In genomic region chr13:41520699-41521630, GRCh38 we compare ENCODE assay signal across 24 cellular contexts.
DNase-seq lines count a peak whose midpoint lies in the region; ATAC-seq and TF ChIP-seq lines count a peak whose summit lies in the region.
"Had no signal": no experiment of that assay in that cellular context is flagged by ENCODE, and none has a peak within 500 bp of the region (broad histone marks: within the 10 kb centered on the region; RNA-seq: fewer than 3 reads in every experiment).

No MANE protein-coding gene starts in this region.

- DNase-seq in activated CD8-positive, alpha-beta memory T cell treated with anti-CD3 and anti-CD28 coated beads, Interleukin-2, amount 10 ng/mL, durations not matched to agents 7 days and 5 days: peak; percentile 22
- no peak for DNase-seq in activated CD8-positive, alpha-beta memory T cell treated with anti-CD3 and anti-CD28 coated beads, Interleukin-2, amount 50 U/mL, for 4 hours
- peak; percentile 27 for DNase-seq in NB4 (ENCODE audit: low read depth)
- no peak for DNase-seq in central memory CD8-positive, alpha-beta T cell (ENCODE audit: low spot score in 2 of 2)
- no peak for DNase-seq in GF-D8 (lab: John Stamatoyannopoulos, UW)
- DNase-seq in ecto neural progenitor cell (ENCODE audit: low spot score): no peak
- DNase-seq: activated CD8-positive, alpha-beta memory T cell treated with anti-CD3 and anti-CD28 coated beads, Interleukin-2, amount 50 U/mL, for 48 hours; BE2C; cerebellar nuclear complex; COR-L47; heart right ventricle; mammary epithelial cell; MG63; NCI-H1436; NCI-H2171 treated with DMSO at 0.1 percent for 48 hours; T-helper 17 cell; WERI-Rb-1 had no signal

- H3K27ac Mint-ChIP-seq in activated CD8-positive, alpha-beta memory T cell treated with anti-CD3 and anti-CD28 coated beads, Interleukin-2, amount 10 ng/mL, durations not matched to agents 7 days and 5 days: no peak overlapping the region
- H3K27ac Mint-ChIP-seq in central memory CD8-positive, alpha-beta T cell (ENCODE audit: low read depth): peak overlapping the region; percentile 16
- H3K27ac Mint-ChIP-seq in stimulated activated memory B cell treated with anti-CD40 and anti-IgM and Interleukin-4, amounts not matched to agents 10 μg/mL and 1 μg/mL and 100 μg/mL, for 72 hours: peak overlapping the region; percentile 19
- H3K27ac Mint-ChIP-seq: activated naive CD8-positive, alpha-beta T cell; T-helper 17 cell had no signal

- CTCF ChIA-PET in activated CD8-positive, alpha-beta memory T cell treated with anti-CD3 and anti-CD28 coated beads, Interleukin-2, amount 10 ng/mL, durations not matched to agents 7 days and 5 days (lab: Charles Lee): no interaction called here

- H3K27me3 Mint-ChIP-seq in activated CD8-positive, alpha-beta memory T cell treated with anti-CD3 and anti-CD28 coated beads, Interleukin-2, amount 10 ng/mL, durations not matched to agents 7 days and 5 days: no peaks in the 10 kb centered on the region
- H3K27me3 Mint-ChIP-seq in central memory CD8-positive, alpha-beta T cell: no peaks in the 10 kb centered on the region
- no peaks in the 10 kb centered on the region for H3K27me3 Mint-ChIP-seq in stimulated activated memory B cell treated with anti-CD40 and anti-IgM and Interleukin-4, amounts not matched to agents 10 μg/mL and 1 μg/mL and 100 μg/mL, for 72 hours
- H3K27me3 Mint-ChIP-seq: activated naive CD8-positive, alpha-beta T cell; T-helper 17 cell had no signal

- no peak overlapping the region for H3K4me3 Mint-ChIP-seq in activated CD8-positive, alpha-beta memory T cell treated with anti-CD3 and anti-CD28 coated beads, Interleukin-2, amount 10 ng/mL, durations not matched to agents 7 days and 5 days
- no peak overlapping the region for H3K4me3 Mint-ChIP-seq in central memory CD8-positive, alpha-beta T cell
- no peak overlapping the region for H3K4me3 Mint-ChIP-seq in stimulated activated memory B cell treated with anti-CD40 and anti-IgM and Interleukin-4, amounts not matched to agents 10 μg/mL and 1 μg/mL and 100 μg/mL, for 72 hours
- H3K4me3 Mint-ChIP-seq: activated naive CD8-positive, alpha-beta T cell; IgD-negative memory B cell; T-helper 17 cell had no signal

- no peak for TF ChIP-seq CTCF in NB4 (IDR thresholded peaks at IDR 0.05; ENCODE audit: low read depth, low read length)

- H3K36me3 Mint-ChIP-seq in activated CD8-positive, alpha-beta memory T cell treated with anti-CD3 and anti-CD28 coated beads, Interleukin-2, amount 10 ng/mL, durations not matched to agents 7 days and 5 days: no peaks in the 10 kb centered on the region
- H3K36me3 Mint-ChIP-seq in central memory CD8-positive, alpha-beta T cell (ENCODE audit: insufficient read depth): no peaks in the 10 kb centered on the region
- H3K36me3 Mint-ChIP-seq in stimulated activated memory B cell treated with anti-CD40 and anti-IgM and Interleukin-4, amounts not matched to agents 10 μg/mL and 1 μg/mL and 100 μg/mL, for 72 hours: no peaks in the 10 kb centered on the region
- H3K36me3 Mint-ChIP-seq: activated naive CD8-positive, alpha-beta T cell; IgD-negative memory B cell had no signal

- H3K4me1 Mint-ChIP-seq in activated CD8-positive, alpha-beta memory T cell treated with anti-CD3 and anti-CD28 coated beads, Interleukin-2, amount 10 ng/mL, durations not matched to agents 7 days and 5 days: no peaks in the 10 kb centered on the region
- H3K4me1 Mint-ChIP-seq in central memory CD8-positive, alpha-beta T cell: no peaks in the 10 kb centered on the region
- H3K4me1 Mint-ChIP-seq in stimulated activated memory B cell treated with anti-CD40 and anti-IgM and Interleukin-4, amounts not matched to agents 10 μg/mL and 1 μg/mL and 100 μg/mL, for 72 hours: no peaks in the 10 kb centered on the region
- H3K4me1 Mint-ChIP-seq: T-helper 17 cell had no signal

- no peak for TF ChIP-seq POLR2A in NB4 (IDR thresholded peaks at IDR 0.05; ENCODE audit: extremely low read depth, insufficient read length)

- no peak for ATAC-seq in activated CD8-positive, alpha-beta memory T cell treated with anti-CD3 and anti-CD28 coated beads, Interleukin-2, amount 10 ng/mL, durations not matched to agents 7 days and 5 days
- no peak for ATAC-seq in central memory CD8-positive, alpha-beta T cell (replicated peaks; ENCODE audit: extremely low read depth, poor library complexity, severe bottlenecking)
- no peak for ATAC-seq in stimulated activated memory B cell treated with anti-CD40 and anti-IgM and Interleukin-4, amounts not matched to agents 10 μg/mL and 1 μg/mL and 100 μg/mL, for 72 hours
- ATAC-seq in GM18858 (IDR thresholded peaks at IDR 0.05; ENCODE audit: unreplicated experiment): no peak
- ATAC-seq: HCT116, T-helper 17 cell had no signal

- H3K4me3 ChIP-seq in NB4 (ENCODE audit: low read depth, low read length): no peak overlapping the region
- H3K4me3 ChIP-seq: heart right ventricle, MG63, skin epidermis, suprapubic skin had no signal

- H3K9me3 Mint-ChIP-seq in activated CD8-positive, alpha-beta memory T cell treated with anti-CD3 and anti-CD28 coated beads, Interleukin-2, amount 10 ng/mL, durations not matched to agents 7 days and 5 days (ENCODE audit: low read depth): no peaks in the 10 kb centered on the region
- no peaks in the 10 kb centered on the region for H3K9me3 Mint-ChIP-seq in central memory CD8-positive, alpha-beta T cell
- H3K9me3 Mint-ChIP-seq in stimulated activated memory B cell treated with anti-CD40 and anti-IgM and Interleukin-4, amounts not matched to agents 10 μg/mL and 1 μg/mL and 100 μg/mL, for 72 hours: peaks cover 3% of the 10 kb centered on the region

Comparison
In these comparisons a context has a peak if more than half of its experiments do, and no peak if none do; other contexts are left out.
1. DNase-seq: peak in activated CD8-positive, alpha-beta memory T cell treated with anti-CD3 and anti-CD28 coated beads, Interleukin-2, amount 10 ng/mL, durations not matched to agents 7 days and 5 days (single experiment) and NB4 (single experiment); none in activated CD8-positive, alpha-beta memory T cell treated with anti-CD3 and anti-CD28 coated beads, Interleukin-2, amount 50 U/mL, for 4 hours (single experiment), central memory CD8-positive, alpha-beta T cell (0 of 2), GF-D8 (single experiment) and ecto neural progenitor cell (single experiment).